ENCODE assay signal across 5 cellular contexts in genomic region chr10:47683826-47684475, GRCh38.
DNase-seq lines count a peak whose midpoint lies in the region; ATAC-seq, FAIRE-seq and TF ChIP-seq lines count a peak whose summit lies in the region.
"Not testable (repeated sequence)": the region's sequence is repeated elsewhere in the genome, so short reads cannot be mapped to it uniquely, and the experiment has no call there.

No MANE protein-coding gene starts in this region.

- TF ChIP-seq CTCF in A549 (IDR thresholded peaks at IDR 0.05); HepG2 (CRISPR knock-in tag; IDR thresholded peaks at IDR 0.05); right lobe of liver (IDR thresholded peaks at IDR 0.05): not testable (repeated sequence)

- TF ChIP-seq POLR2A in A549 (IDR thresholded peaks at IDR 0.05; ENCODE audit: low read length); HepG2 (IDR thresholded peaks at IDR 0.05; ENCODE audit: insufficient read depth in 1 of 2, low read depth in 2 of 2, low read length in 2 of 2); right lobe of liver (IDR thresholded peaks at IDR 0.05): not testable (repeated sequence)

- H3K79me2 ChIP-seq in HepG2 (ENCODE audit: insufficient read depth, low read length): not testable (repeated sequence)

- DNase-seq in A549 (ENCODE audit: low read depth in 1 of 2, low spot score in 1 of 2); frontal cortex (ENCODE audit: low spot score in 2 of 2); right lobe of liver: not testable (repeated sequence)
- peak; percentile 62 for DNase-seq in HepG2 (ENCODE audit: low spot score)
- DNase-seq in small intestine: peak; percentile 46

- 20% methylated on average over 1 of the region's 3 CpGs for WGBS in A549 (ENCODE audit: missing lambda C conversion rate)
- 0% methylated on average over 1 of the region's 3 CpGs for WGBS in HepG2 (ENCODE audit: low lambda C conversion rate)
- no CpG with 5 or more reads among the region's 3 CpGs for WGBS in right lobe of liver (ENCODE audit: insufficient coverage, low coverage, low lambda C conversion rate, missing lambda C conversion rate)
- no CpG with 5 or more reads among the region's 3 CpGs for WGBS in small intestine, 3 donors

- TF ChIP-seq RAD21 in A549 (conservative IDR thresholded peaks at IDR 0.05 in 1 of 2, IDR thresholded peaks at IDR 0.05 in 1 of 2); HepG2 (CRISPR knock-in tag; IDR thresholded peaks at IDR 0.05): not testable (repeated sequence)

- not testable (repeated sequence) for H3K9me3 ChIP-seq in A549; HepG2 (ENCODE audit: low read length); right lobe of liver; small intestine (ENCODE audit: control insufficient read depth, low read depth)

- in situ Hi-C loops in HepG2 (cut with HindIII; ENCODE audit: extremely low pct_ligation_motif_present, low pct_unique_long_range_greater_than_20kb): not testable (repeated sequence)

- H3K27me3 ChIP-seq in HepG2 (ENCODE audit: control insufficient read depth in 1 of 2, insufficient read depth in 2 of 2, low read length in 2 of 2); right lobe of liver; small intestine (ENCODE audit: control insufficient read depth in 2 of 2, insufficient read depth in 2 of 2, low read length in 2 of 2): not testable (repeated sequence)

- not testable (repeated sequence) for H3K9ac ChIP-seq in HepG2 (ENCODE audit: insufficient read depth, low read depth, low read length)

- FAIRE-seq in A549 (lab: Jason Lieb, UNC); HepG2 (lab: Jason Lieb, UNC): not testable (repeated sequence)
- FAIRE-seq in frontal cortex (lab: Jason Lieb, UNC): peak; percentile 23
- peak; percentile 98 for FAIRE-seq in small intestine (lab: Jason Lieb, UNC)

- not testable (repeated sequence) for BruUV-seq in HepG2 (replicated peaks; lab: Mats Ljungman, UMichigan)

- H3K36me3 ChIP-seq in HepG2 (replicated peaks in 1 of 2; ENCODE audit: control insufficient read depth in 1 of 2, insufficient read depth in 2 of 2, low read length in 2 of 2); right lobe of liver; small intestine (ENCODE audit: control insufficient read depth in 2 of 2, insufficient read depth in 2 of 2, low read length in 2 of 2): not testable (repeated sequence)

- H3K27ac ChIP-seq in A549: 0 out of 6 replicates have a peak overlapping the region, but pooled peaks of 1 of the 2 experiments have one; percentile 8
- H3K27ac ChIP-seq in HepG2 (ENCODE audit: extremely low read length, insufficient read depth, low read length): peak overlapping the region; percentile 57
- H3K27ac ChIP-seq in right lobe of liver: peak overlapping the region in 2 of 3 donors; percentile 27 to 76
- not testable (repeated sequence) for H3K27ac ChIP-seq in small intestine (ENCODE audit: low read depth in 1 of 2, low read length in 1 of 2)

- TF ChIP-seq EP300 in A549 (IDR thresholded peaks at IDR 0.05); HepG2 (IDR thresholded peaks at IDR 0.05; ENCODE audit: low read depth in 2 of 2, low read length in 2 of 2); HepG2 (CRISPR knock-in tag; IDR thresholded peaks at IDR 0.05; ENCODE audit: borderline replicate concordance): not testable (repeated sequence)

- CTCF ChIA-PET in A549 (lab: Yijun Ruan, JAX); HepG2 (lab: Yijun Ruan, JAX; ENCODE audit: low intra/inter-chr PET ratio, low total read pairs): not testable (repeated sequence)

- H3K4me1 ChIP-seq in A549; right lobe of liver; small intestine (ENCODE audit: control insufficient read depth in 2 of 2, insufficient read depth in 1 of 2, low read depth in 1 of 2, low read length in 1 of 2): not testable (repeated sequence)
- H3K4me1 ChIP-seq in HepG2 (ENCODE audit: insufficient read depth, low read length): peaks cover 15% of the 10 kb centered on the region

- POLR2A ChIA-PET in A549 (lab: Yijun Ruan, JAX); HepG2 (lab: Yijun Ruan, JAX): not testable (repeated sequence)

- not testable (repeated sequence) for H2AFZ ChIP-seq in HepG2 (ENCODE audit: low read length)

- not testable (repeated sequence) for ATAC-seq in A549
- ATAC-seq in HepG2: peak; percentile 80
- ATAC-seq in right lobe of liver: peak; percentile 43 to 73 (median 60)

- intact Hi-C loops in HepG2 (cut with micrococcal nuclease; ENCODE audit: unreplicated experiment); right lobe of liver (cut with DNase I): not testable (repeated sequence)

- H3K4me2 ChIP-seq in A549: 0 out of 3 replicates have a peak overlapping the region, but pooled peaks have one; percentile 30
- H3K4me2 ChIP-seq in HepG2 (ENCODE audit: low read depth, low read length): not testable (repeated sequence)

- not testable (repeated sequence) for H3K4me3 ChIP-seq in A549; HepG2 (replicated peaks in 1 of 3; ENCODE audit: insufficient read depth in 1 of 3, low read depth in 2 of 3, low read length in 3 of 3); right lobe of liver; small intestine (ENCODE audit: low read depth in 1 of 2, low read length in 2 of 2)

- H4K20me1 ChIP-seq in HepG2 (ENCODE audit: insufficient read depth, low read length): not testable (repeated sequence)

TF ChIP-seq in HepG2, 621 proteins besides CTCF, POLR2A, EP300 and RAD21 (continues in another document):
- peak; percentile 51 for TF ChIP-seq HNF1A (IDR thresholded peaks at IDR 0.05; ENCODE audit: low read depth)
- TF ChIP-seq HNF1A (CRISPR knock-in tag; IDR thresholded peaks at IDR 0.05; ENCODE audit: borderline replicate concordance): not testable (repeated sequence)
- TF ChIP-seq ISL2 (CRISPR knock-in tag; IDR thresholded peaks at IDR 0.05): 0 out of 2 replicates have a peak, but pooled peaks have one; percentile 41
- TF ChIP-seq, protein P1, sequence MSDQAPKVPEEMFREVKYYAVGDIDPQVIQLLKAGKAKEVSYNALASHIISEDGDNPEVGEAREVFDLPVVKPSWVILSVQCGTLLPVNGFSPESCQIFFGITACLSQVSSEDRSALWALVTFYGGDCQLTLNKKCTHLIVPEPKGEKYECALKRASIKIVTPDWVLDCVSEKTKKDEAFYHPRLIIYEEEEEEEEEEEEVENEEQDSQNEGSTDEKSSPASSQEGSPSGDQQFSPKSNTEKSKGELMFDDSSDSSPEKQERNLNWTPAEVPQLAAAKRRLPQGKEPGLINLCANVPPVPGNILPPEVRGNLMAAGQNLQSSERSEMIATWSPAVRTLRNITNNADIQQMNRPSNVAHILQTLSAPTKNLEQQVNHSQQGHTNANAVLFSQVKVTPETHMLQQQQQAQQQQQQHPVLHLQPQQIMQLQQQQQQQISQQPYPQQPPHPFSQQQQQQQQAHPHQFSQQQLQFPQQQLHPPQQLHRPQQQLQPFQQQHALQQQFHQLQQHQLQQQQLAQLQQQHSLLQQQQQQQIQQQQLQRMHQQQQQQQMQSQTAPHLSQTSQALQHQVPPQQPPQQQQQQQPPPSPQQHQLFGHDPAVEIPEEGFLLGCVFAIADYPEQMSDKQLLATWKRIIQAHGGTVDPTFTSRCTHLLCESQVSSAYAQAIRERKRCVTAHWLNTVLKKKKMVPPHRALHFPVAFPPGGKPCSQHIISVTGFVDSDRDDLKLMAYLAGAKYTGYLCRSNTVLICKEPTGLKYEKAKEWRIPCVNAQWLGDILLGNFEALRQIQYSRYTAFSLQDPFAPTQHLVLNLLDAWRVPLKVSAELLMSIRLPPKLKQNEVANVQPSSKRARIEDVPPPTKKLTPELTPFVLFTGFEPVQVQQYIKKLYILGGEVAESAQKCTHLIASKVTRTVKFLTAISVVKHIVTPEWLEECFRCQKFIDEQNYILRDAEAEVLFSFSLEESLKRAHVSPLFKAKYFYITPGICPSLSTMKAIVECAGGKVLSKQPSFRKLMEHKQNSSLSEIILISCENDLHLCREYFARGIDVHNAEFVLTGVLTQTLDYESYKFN (CRISPR knock-in tag; conservative IDR thresholded peaks at IDR 0.05): 0 out of 2 replicates have a peak, but pooled peaks have one; percentile 17
- peak; percentile 76 for TF ChIP-seq ZNF629 (CRISPR knock-in tag; conservative IDR thresholded peaks at IDR 0.05)
